ENCODE assay signal across 1 cellular context in genomic region chr1:114113801-114114750, GRCh38.
TF ChIP-seq lines count a peak whose summit lies in the region.

No MANE protein-coding gene starts in this region.

TF ChIP-seq in endothelial cell of umbilical vein, 7 proteins besides CTCF, POLR2A, EP300 and RAD21:
- TF ChIP-seq JUN (IDR thresholded peaks at IDR 0.05; ENCODE audit: borderline replicate concordance, insufficient read depth, insufficient read length, low read depth) = no peak
- no peak for TF ChIP-seq MYC (IDR thresholded peaks at IDR 0.05; ENCODE audit: low read depth, low read length)
- no peak for TF ChIP-seq POLR2AphosphoS5 (IDR thresholded peaks at IDR 0.05; ENCODE audit: insufficient read depth, low read depth, low read length)
- TF ChIP-seq EZH2 (IDR thresholded peaks at IDR 0.05; ENCODE audit: borderline replicate concordance, low read depth, low read length, severe bottlenecking) = no peak
- no peak for TF ChIP-seq GATA2 (IDR thresholded peaks at IDR 0.05; ENCODE audit: insufficient read depth, insufficient read length, low read depth, low read length)
- no peak for TF ChIP-seq FOS (IDR thresholded peaks at IDR 0.05; ENCODE audit: borderline replicate concordance, insufficient read depth, low read length)
- no peak for TF ChIP-seq MAX (IDR thresholded peaks at IDR 0.05; ENCODE audit: insufficient read depth, insufficient read length)
